In genomic region chr1:23693599-23693998, GRCh38 we compare ENCODE assay signal across 11 cellular contexts. TPM values are rescaled to one million over a fixed set of nuclear protein-coding genes. Genes with fewer than 3 reads are reported as not detected.
DNase-seq lines count a peak whose midpoint lies in the region; ATAC-seq and TF ChIP-seq lines count a peak whose summit lies in the region.
"Had no signal": no experiment of that assay in that cellular context is flagged by ENCODE, and none has a peak within 500 bp of the region (broad histone marks: within the 10 kb centered on the region; RNA-seq: fewer than 3 reads in every experiment).

No MANE protein-coding gene starts in this region.

- no peak for DNase-seq in activated naive CD4-positive, alpha-beta T cell treated with anti-CD3 and anti-CD28 coated beads for 36 hours
- DNase-seq in activated naive CD4-positive, alpha-beta T cell treated with anti-CD3 and anti-CD28 coated beads, Interleukin-2, amount 50 U/mL, for 16 hours: no peak
- DNase-seq in activated B cell treated with CpG ODN at 0.5 μM for 24 hours: no peak
- DNase-seq in fibroblast of villous mesenchyme (ENCODE audit: low read depth): no peak
- DNase-seq in stimulated activated naive CD8-positive, alpha-beta T cell treated with anti-CD3 and anti-CD28 coated beads, Interleukin-15, amount 100 ng/mL, for 72 hours: no peak
- DNase-seq in NCI-H82 (lab: John Stamatoyannopoulos, UW): no peak
- DNase-seq in NCI-H2171 treated with DMSO at 0.1 percent for 48 hours (lab: John Stamatoyannopoulos, UW): no peak
- DNase-seq: dermis blood vessel endothelial cell, NCI-H1694 treated with DMSO at 0.1 percent for 48 hours had no signal

- peaks cover 62% of the 10 kb centered on the region for H3K4me1 Mint-ChIP-seq in activated naive CD4-positive, alpha-beta T cell treated with anti-CD3 and anti-CD28 coated beads for 36 hours (ENCODE audit: low read depth)
- peaks cover 58% of the 10 kb centered on the region for H3K4me1 Mint-ChIP-seq in activated B cell treated with CpG ODN at 0.5 μM for 24 hours
- H3K4me1 Mint-ChIP-seq in stimulated activated naive CD8-positive, alpha-beta T cell treated with anti-CD3 and anti-CD28 coated beads, Interleukin-15, amount 100 ng/mL, for 72 hours: peaks cover 68% of the 10 kb centered on the region

- intact Hi-C loops in activated naive CD4-positive, alpha-beta T cell treated with anti-CD3 and anti-CD28 coated beads for 36 hours (cut with micrococcal nuclease): no loop called here
- intact Hi-C loops in activated B cell treated with CpG ODN at 0.5 μM for 24 hours (cut with micrococcal nuclease): no loop called here

- H3K36me3 Mint-ChIP-seq in activated naive CD4-positive, alpha-beta T cell treated with anti-CD3 and anti-CD28 coated beads for 36 hours (ENCODE audit: low read depth): peaks cover 68% of the 10 kb centered on the region
- peaks cover 69% of the 10 kb centered on the region for H3K36me3 Mint-ChIP-seq in activated B cell treated with CpG ODN at 0.5 μM for 24 hours (ENCODE audit: low read depth)

- peak overlapping the region; percentile 97 for H3K4me3 ChIP-seq in fibroblast of villous mesenchyme (ENCODE audit: low read depth, low read length)
- H3K4me3 ChIP-seq: lung had no signal

- no peaks in the 10 kb centered on the region for H3K27me3 Mint-ChIP-seq in activated naive CD4-positive, alpha-beta T cell treated with anti-CD3 and anti-CD28 coated beads for 36 hours (ENCODE audit: low read depth)
- H3K27me3 Mint-ChIP-seq in activated B cell treated with CpG ODN at 0.5 μM for 24 hours: no peaks in the 10 kb centered on the region
- H3K27me3 Mint-ChIP-seq in stimulated activated naive CD8-positive, alpha-beta T cell treated with anti-CD3 and anti-CD28 coated beads, Interleukin-15, amount 100 ng/mL, for 72 hours: no peaks in the 10 kb centered on the region

- H3K4me3 Mint-ChIP-seq in activated naive CD4-positive, alpha-beta T cell treated with anti-CD3 and anti-CD28 coated beads for 36 hours: peak overlapping the region; percentile 95
- H3K4me3 Mint-ChIP-seq in activated B cell treated with CpG ODN at 0.5 μM for 24 hours: peak overlapping the region; percentile 98
- H3K4me3 Mint-ChIP-seq in stimulated activated naive CD8-positive, alpha-beta T cell treated with anti-CD3 and anti-CD28 coated beads, Interleukin-15, amount 100 ng/mL, for 72 hours: peak overlapping the region; percentile 84 to 95

- H3K27ac Mint-ChIP-seq in activated naive CD4-positive, alpha-beta T cell treated with anti-CD3 and anti-CD28 coated beads for 36 hours: peak overlapping the region; percentile 97
- peak overlapping the region; percentile 93 for H3K27ac Mint-ChIP-seq in activated B cell treated with CpG ODN at 0.5 μM for 24 hours
- peak overlapping the region; percentile 12 to 86 for H3K27ac Mint-ChIP-seq in stimulated activated naive CD8-positive, alpha-beta T cell treated with anti-CD3 and anti-CD28 coated beads, Interleukin-15, amount 100 ng/mL, for 72 hours

- no peak for TF ChIP-seq CTCF in activated B cell treated with CpG ODN at 0.5 μM for 24 hours (IDR thresholded peaks at IDR 0.05)
- TF ChIP-seq CTCF in fibroblast of villous mesenchyme (IDR thresholded peaks at IDR 0.05; ENCODE audit: insufficient read depth, low read depth, low read length): no peak

- H3K9me3 Mint-ChIP-seq in activated naive CD4-positive, alpha-beta T cell treated with anti-CD3 and anti-CD28 coated beads for 36 hours: no peaks in the 10 kb centered on the region
- H3K9me3 Mint-ChIP-seq in activated B cell treated with CpG ODN at 0.5 μM for 24 hours: no peaks in the 10 kb centered on the region
- H3K9me3 Mint-ChIP-seq in stimulated activated naive CD8-positive, alpha-beta T cell treated with anti-CD3 and anti-CD28 coated beads, Interleukin-15, amount 100 ng/mL, for 72 hours: no peaks in the 10 kb centered on the region

- CTCF ChIA-PET in activated naive CD4-positive, alpha-beta T cell treated with anti-CD3 and anti-CD28 coated beads for 36 hours (lab: Charles Lee): interaction anchor here (0.9 to 3.5 kb wide), 3 partner anchors 25 to 53 kb away, joined by 3 to 15 read pairs (median 5); partner anchors contain the start of gene ELOA
- CTCF ChIA-PET in activated B cell treated with CpG ODN at 0.5 μM for 24 hours (lab: Charles Lee): interaction anchor here (0.9 to 1.3 kb wide), 2 partner anchors 58 to 59 kb away, joined by 3 to 4 read pairs; no protein-coding TSS in a partner anchor

- POLR2A ChIA-PET in activated B cell treated with CpG ODN at 0.5 μM for 24 hours (lab: Charles Lee): interaction anchor here (0.5 to 10.8 kb wide), 3 partner anchors 28 to 131 kb away, joined by 4 to 229 read pairs (median 143); partner anchors contain the start of gene ELOA

- ATAC-seq in activated B cell treated with CpG ODN at 0.5 μM for 24 hours (ENCODE audit: low read depth) (no peak), HG03139 (IDR thresholded peaks at IDR 0.05; ENCODE audit: unreplicated experiment) (no peak)
- no peak for ATAC-seq in stimulated activated naive CD8-positive, alpha-beta T cell treated with anti-CD3 and anti-CD28 coated beads, Interleukin-15, amount 100 ng/mL, for 72 hours

RNA-seq across cellular contexts. Expression of gene RPL11, which starts 2.0 kb away (rescaled TPM):
- total RNA-seq in activated naive CD4-positive, alpha-beta T cell treated with anti-CD3 and anti-CD28 coated beads for 36 hours: 1,000 to 10,000 TPM; 1,701 to 1,742 TPM
- total RNA-seq in activated B cell treated with CpG ODN at 0.5 μM for 24 hours (1,956 and 2,021 TPM in 2 replicates), fibroblast of villous mesenchyme (521 and 592 TPM in 2 replicates)

RNA-seq across cellular contexts. Expression of gene ELOA, which starts 49.7 kb away (rescaled TPM):
- total RNA-seq in activated naive CD4-positive, alpha-beta T cell treated with anti-CD3 and anti-CD28 coated beads for 36 hours: 10 to 100 TPM; 21.8 to 22.6 TPM
- total RNA-seq in activated B cell treated with CpG ODN at 0.5 μM for 24 hours (70.2 and 72.6 TPM in 2 replicates), fibroblast of villous mesenchyme (30.9 and 46.2 TPM in 2 replicates)
